8 cellular contexts compared by ENCODE assay signal in genomic region chr9:21813575-21814473, GRCh38. TPM values are rescaled to one million over a fixed set of nuclear protein-coding genes. Genes with fewer than 3 reads are reported as not detected.
DNase-seq lines count a peak whose midpoint lies in the region; ATAC-seq and TF ChIP-seq lines count a peak whose summit lies in the region.

No MANE protein-coding gene starts in this region.

- H3K9me3 ChIP-seq in Loucy (ENCODE audit: insufficient read depth, low read depth, low read length) (no peaks in the 10 kb centered on the region), ascending aorta (no peaks in the 10 kb centered on the region), hepatocyte (ENCODE audit: low read depth) (no peaks in the 10 kb centered on the region)

- H3K27ac ChIP-seq in ascending aorta: no peak overlapping the region
- no peak overlapping the region for H3K27ac ChIP-seq in hepatocyte

- H3K9ac ChIP-seq in Loucy (ENCODE audit: low read depth, low read length, poor library complexity, severe bottlenecking): peak overlapping the region; percentile 16

- no peaks in the 10 kb centered on the region for H3K9me2 ChIP-seq in Loucy (replicated peaks; ENCODE audit: low read depth, low read length)
- H3K9me2 ChIP-seq in hepatocyte (replicated peaks; ENCODE audit: insufficient read depth): no peaks in the 10 kb centered on the region

- H3K27me3 ChIP-seq in Loucy (ENCODE audit: insufficient read depth, low read length, poor library complexity, severe bottlenecking) (no peaks in the 10 kb centered on the region), ascending aorta (no peaks in the 10 kb centered on the region), hepatocyte (no peaks in the 10 kb centered on the region)

- peak overlapping the region; percentile 59 for H3K4me3 ChIP-seq in Loucy (ENCODE audit: low read length, poor library complexity, severe bottlenecking)
- no peak overlapping the region for H3K4me3 ChIP-seq in ascending aorta
- H3K4me3 ChIP-seq in hepatocyte: no peak overlapping the region

- H3K36me3 ChIP-seq in Loucy (ENCODE audit: insufficient read depth, low read length): peaks cover 38% of the 10 kb centered on the region; the same call in 1 of the 2 replicates
- H3K36me3 ChIP-seq in ascending aorta: peaks cover 24 to 32% of the 10 kb centered on the region in 2 donors
- H3K36me3 ChIP-seq in hepatocyte (replicated peaks; ENCODE audit: insufficient read depth, low read depth): no peaks in the 10 kb centered on the region

- intact Hi-C loops in ascending aorta (cut with DNase I): loop anchor here (1.0 to 5.0 kb wide), 4 partner anchors 223 to 638 kb away; no protein-coding TSS in a partner anchor
- intact Hi-C loops in posterior vena cava (cut with DNase I): loop anchor here in 1 of 2 donors (10.0 kb wide), 1 partner anchor 181 kb away; the partner anchor contains the start of genes CDKN2A and CDKN2B-AS1

- H3F3A ChIP-seq in Loucy (ENCODE audit: low read depth): no peaks in the 10 kb centered on the region

- WGBS in hepatocyte (ENCODE audit: low lambda C conversion rate, missing lambda C conversion rate): 66% methylated on average over 8 of the region's 8 CpGs

- DNase-seq in DMS153 treated with DMSO at 0.1 percent for 48 hours (lab: John Stamatoyannopoulos, UW; ENCODE audit: unreplicated experiment): peak; percentile 63
- DNase-seq in SIG-M5 (lab: John Stamatoyannopoulos, UW): peak; percentile 24
- DNase-seq in ascending aorta (ENCODE audit: low spot score in 2 of 2): peak in 1 of 2 donors; percentile 79
- DNase-seq in hepatocyte (ENCODE audit: low spot score): peak; percentile 91
- peak; percentile 77 for DNase-seq in smooth muscle cell of the brain vasculature (ENCODE audit: low read depth, low spot score)
- DNase-seq in posterior vena cava (ENCODE audit: low spot score): no peak

- TF ChIP-seq CTCF in Loucy (conservative IDR thresholded peaks at IDR 0.05; ENCODE audit: low read length) (peak; percentile 63), ascending aorta (IDR thresholded peaks at IDR 0.05) (peak; percentile 64 to 80 (median 66)), hepatocyte (IDR thresholded peaks at IDR 0.05; ENCODE audit: poor library complexity) (peak; percentile 80)

- peak; percentile 49 for ATAC-seq in GM21515 (IDR thresholded peaks at IDR 0.05; ENCODE audit: unreplicated experiment)

- H4K20me1 ChIP-seq in Loucy (ENCODE audit: insufficient read depth, low read length, poor library complexity, severe bottlenecking) (peaks cover 14% of the 10 kb centered on the region), hepatocyte (ENCODE audit: insufficient read depth, poor library complexity, severe bottlenecking) (peaks cover 7% of the 10 kb centered on the region)

- H3K4me1 ChIP-seq in Loucy (ENCODE audit: insufficient read depth, low read length, poor library complexity, severe bottlenecking) (peaks cover 7% of the 10 kb centered on the region), ascending aorta (peaks cover 0 to 4% of the 10 kb centered on the region in 2 donors), hepatocyte (ENCODE audit: insufficient read depth) (no peaks in the 10 kb centered on the region)

- H2AFZ ChIP-seq in Loucy (ENCODE audit: low read length): no peak overlapping the region
- H2AFZ ChIP-seq in hepatocyte: no peak overlapping the region

- H3K79me2 ChIP-seq in Loucy (ENCODE audit: insufficient read depth, low read length): peaks cover 31% of the 10 kb centered on the region
- peaks cover 32% of the 10 kb centered on the region for H3K79me2 ChIP-seq in hepatocyte

- H3K4me2 ChIP-seq in Loucy (ENCODE audit: low read depth, low read length, poor library complexity, severe bottlenecking) (peak overlapping the region; percentile 78), hepatocyte (no peak overlapping the region)

RNA-seq across cellular contexts. Expression of gene MTAP, which starts 11.4 kb away (rescaled TPM):
- total RNA-seq in ascending aorta (34.7 TPM), hepatocyte (18.9 and 38.8 TPM in 2 replicates), posterior vena cava (10 to 100 TPM; 28.1 to 33.0 TPM)
- 15.9 and 21.2 TPM in 2 replicates for polyA plus RNA-seq in hepatocyte
